13 cellular contexts compared by ENCODE assay signal in the genomic region with DNA sequence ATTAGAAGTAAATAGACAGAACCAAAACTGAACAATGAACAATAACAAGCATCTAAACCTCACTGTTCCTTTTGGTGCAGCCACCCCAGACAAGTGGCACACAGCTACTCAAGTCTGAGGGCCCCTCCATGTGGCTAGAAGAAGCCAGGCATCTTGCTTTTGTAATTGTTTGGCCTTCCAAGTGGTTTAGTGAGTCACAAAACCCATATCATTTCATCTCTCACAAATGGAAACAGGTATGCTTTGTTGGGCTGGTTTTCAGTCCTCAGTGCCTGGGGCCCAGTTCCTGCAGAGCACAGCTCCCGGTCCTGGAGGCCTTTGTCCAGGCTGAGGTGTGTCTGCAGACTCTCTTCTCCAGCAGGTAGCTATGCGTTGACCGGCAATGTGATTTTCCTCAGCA. TPM values are rescaled to one million over a fixed set of nuclear protein-coding genes. Genes with fewer than 3 reads are reported as not detected.
DNase-seq lines count a peak whose midpoint lies in the region; ATAC-seq and TF ChIP-seq lines count a peak whose summit lies in the region.
"Had no signal": no experiment of that assay in that cellular context is flagged by ENCODE, and none has a peak within 500 bp of the region (broad histone marks: within the 10 kb centered on the region; RNA-seq: fewer than 3 reads in every experiment).

No MANE protein-coding gene starts in this region.

- H4K8ac ChIP-seq in mesendoderm (ENCODE audit: low read depth, low read length) = no peak overlapping the region

- no peaks in the 10 kb centered on the region for H3K9me3 ChIP-seq in body of pancreas
- H3K9me3 ChIP-seq: BE2C had no signal

- no peak overlapping the region for H2BK5ac ChIP-seq in mesendoderm (ENCODE audit: low read length)

- H2AK5ac ChIP-seq in mesendoderm (ENCODE audit: low read length) = no peak overlapping the region

- TF ChIP-seq CTCF in body of pancreas (IDR thresholded peaks at IDR 0.05) = peak in 4 of 7 experiments; percentile 16 to 51 (median 20)

- H3K4ac ChIP-seq in mesendoderm (ENCODE audit: low read depth, low read length) = no peak overlapping the region

- no peak overlapping the region for H2BK15ac ChIP-seq in mesendoderm (replicated peaks; ENCODE audit: low read depth)

- H3K9ac ChIP-seq in mesendoderm (ENCODE audit: low read length) = no peak overlapping the region

- H3K4me1 ChIP-seq in body of pancreas = peaks cover 16% of the 10 kb centered on the region
- H3K4me1 ChIP-seq in mesendoderm (ENCODE audit: control insufficient read depth, low read depth, low read length) = no peaks in the 10 kb centered on the region
- H3K4me1 ChIP-seq: BE2C had no signal

- no peak overlapping the region for H3K56ac ChIP-seq in mesendoderm (ENCODE audit: low read length)

- peak overlapping the region in 2 of 4 donors; percentile 12 to 45 for H3K27ac ChIP-seq in body of pancreas
- no peak overlapping the region for H3K27ac ChIP-seq in mesendoderm (ENCODE audit: low read depth, low read length)

- H3K27me3 ChIP-seq in body of pancreas (no peaks in the 10 kb centered on the region), mesendoderm (ENCODE audit: insufficient read depth, low read length, poor library complexity) (no peaks in the 10 kb centered on the region)
- H3K27me3 ChIP-seq: BE2C had no signal

- H3K79me1 ChIP-seq in mesendoderm (ENCODE audit: low read length) = no peaks in the 10 kb centered on the region

- H3K18ac ChIP-seq in mesendoderm (ENCODE audit: low read length) = no peak overlapping the region

- H3K36me3 ChIP-seq in body of pancreas (replicated peaks in 1 of 2; ENCODE audit: insufficient read depth in 1 of 2, low read depth in 2 of 2) (no peaks in the 10 kb centered on the region), mesendoderm (ENCODE audit: control insufficient read depth, insufficient read depth, low read length) (no peaks in the 10 kb centered on the region)
- H3K36me3 ChIP-seq: BE2C had no signal

- DNase-seq in ELF-1 (ENCODE audit: low read depth, low spot score) (peak; percentile 82), H4 (ENCODE audit: low spot score) (peak; percentile 63), body of pancreas (peak in 2 of 4 donors; percentile 14 to 42), mesendoderm (peak; percentile 28), amygdala (lab: John Stamatoyannopoulos, UW) (no peak)
- DNase-seq in stimulated activated CD4-positive, alpha-beta T cell treated with anti-CD3 and anti-CD28 coated beads, Interleukin-1b, Interleukin-23, amount 100 ng/mL, for 48 hours = no peak
- DNase-seq: activated naive CD4-positive, alpha-beta T cell; BE2C; DMS 273 treated with DMSO at 0.1 percent for 48 hours; NCI-H2029; NCI-H526 treated with DMSO at 0.1 percent for 48 hours; posterior cingulate gyrus had no signal

- WGBS in body of pancreas, 2 donors = 88 to 94% methylated on average over 3 of the region's 3 CpGs
- no CpG with 5 or more reads among the region's 3 CpGs for WGBS in mesendoderm (ENCODE audit: extremely low coverage, insufficient coverage, low lambda C conversion rate)

- no peak for TF ChIP-seq POLR2A in body of pancreas (IDR thresholded peaks at IDR 0.05)

- no peaks in the 10 kb centered on the region for H3K79me2 ChIP-seq in mesendoderm (ENCODE audit: control insufficient read depth, insufficient read depth, low read length)

- H4K5ac ChIP-seq in mesendoderm (ENCODE audit: low read length) = no peak overlapping the region

- intact Hi-C loops in body of pancreas (cut with DNase I) = no loop called here

- H3K4me2 ChIP-seq in mesendoderm (ENCODE audit: low read length) = no peak overlapping the region

- H2BK120ac ChIP-seq in mesendoderm (ENCODE audit: low read depth, low read length) = no peak overlapping the region

- peak; percentile 66 for ATAC-seq in body of pancreas
- ATAC-seq in SK-N-SH treated with all-trans-retinoic acid at 6 μM for 48 hours = no peak

- H3K4me3 ChIP-seq in body of pancreas (no peak overlapping the region), mesendoderm (ENCODE audit: low read length) (no peak overlapping the region)

- no peak overlapping the region for H3K23ac ChIP-seq in mesendoderm (ENCODE audit: low read length)

TF ChIP-seq in SK-N-SH treated with all-trans-retinoic acid at 6 μM for 48 hours, 23 proteins besides CTCF, POLR2A, EP300 and RAD21:
- TF ChIP-seq ESRRG (CRISPR knock-in tag; IDR thresholded peaks at IDR 0.05) = no peak
- TF ChIP-seq PATZ1 (CRISPR knock-in tag; IDR thresholded peaks at IDR 0.05; ENCODE audit: borderline replicate concordance) = no peak
- TF ChIP-seq, protein P1, sequence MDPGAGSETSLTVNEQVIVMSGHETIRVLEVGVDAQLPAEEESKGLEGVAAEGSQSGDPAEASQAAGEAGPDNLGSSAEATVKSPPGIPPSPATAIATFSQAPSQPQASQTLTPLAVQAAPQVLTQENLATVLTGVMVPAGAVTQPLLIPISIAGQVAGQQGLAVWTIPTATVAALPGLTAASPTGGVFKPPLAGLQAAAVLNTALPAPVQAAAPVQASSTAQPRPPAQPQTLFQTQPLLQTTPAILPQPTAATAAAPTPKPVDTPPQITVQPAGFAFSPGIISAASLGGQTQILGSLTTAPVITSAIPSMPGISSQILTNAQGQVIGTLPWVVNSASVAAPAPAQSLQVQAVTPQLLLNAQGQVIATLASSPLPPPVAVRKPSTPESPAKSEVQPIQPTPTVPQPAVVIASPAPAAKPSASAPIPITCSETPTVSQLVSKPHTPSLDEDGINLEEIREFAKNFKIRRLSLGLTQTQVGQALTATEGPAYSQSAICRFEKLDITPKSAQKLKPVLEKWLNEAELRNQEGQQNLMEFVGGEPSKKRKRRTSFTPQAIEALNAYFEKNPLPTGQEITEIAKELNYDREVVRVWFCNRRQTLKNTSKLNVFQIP (CRISPR knock-in tag; IDR thresholded peaks at IDR 0.05; ENCODE audit: borderline replicate concordance, low read depth) = no peak
- no peak for TF ChIP-seq ZNF70 (CRISPR knock-in tag; IDR thresholded peaks at IDR 0.05)
- TF ChIP-seq PPARA (CRISPR knock-in tag; IDR thresholded peaks at IDR 0.05; ENCODE audit: borderline replicate concordance) = no peak
- TF ChIP-seq ZNF8 (CRISPR knock-in tag; IDR thresholded peaks at IDR 0.05) = no peak
- no peak for TF ChIP-seq RARB (CRISPR knock-in tag; IDR thresholded peaks at IDR 0.05)
- no peak for TF ChIP-seq CSRNP3 (CRISPR knock-in tag; IDR thresholded peaks at IDR 0.05)
- TF ChIP-seq TOX (CRISPR knock-in tag; IDR thresholded peaks at IDR 0.05; ENCODE audit: borderline replicate concordance) = no peak
- TF ChIP-seq CSDC2 (CRISPR knock-in tag; IDR thresholded peaks at IDR 0.05) = no peak
- TF ChIP-seq, protein P2, sequence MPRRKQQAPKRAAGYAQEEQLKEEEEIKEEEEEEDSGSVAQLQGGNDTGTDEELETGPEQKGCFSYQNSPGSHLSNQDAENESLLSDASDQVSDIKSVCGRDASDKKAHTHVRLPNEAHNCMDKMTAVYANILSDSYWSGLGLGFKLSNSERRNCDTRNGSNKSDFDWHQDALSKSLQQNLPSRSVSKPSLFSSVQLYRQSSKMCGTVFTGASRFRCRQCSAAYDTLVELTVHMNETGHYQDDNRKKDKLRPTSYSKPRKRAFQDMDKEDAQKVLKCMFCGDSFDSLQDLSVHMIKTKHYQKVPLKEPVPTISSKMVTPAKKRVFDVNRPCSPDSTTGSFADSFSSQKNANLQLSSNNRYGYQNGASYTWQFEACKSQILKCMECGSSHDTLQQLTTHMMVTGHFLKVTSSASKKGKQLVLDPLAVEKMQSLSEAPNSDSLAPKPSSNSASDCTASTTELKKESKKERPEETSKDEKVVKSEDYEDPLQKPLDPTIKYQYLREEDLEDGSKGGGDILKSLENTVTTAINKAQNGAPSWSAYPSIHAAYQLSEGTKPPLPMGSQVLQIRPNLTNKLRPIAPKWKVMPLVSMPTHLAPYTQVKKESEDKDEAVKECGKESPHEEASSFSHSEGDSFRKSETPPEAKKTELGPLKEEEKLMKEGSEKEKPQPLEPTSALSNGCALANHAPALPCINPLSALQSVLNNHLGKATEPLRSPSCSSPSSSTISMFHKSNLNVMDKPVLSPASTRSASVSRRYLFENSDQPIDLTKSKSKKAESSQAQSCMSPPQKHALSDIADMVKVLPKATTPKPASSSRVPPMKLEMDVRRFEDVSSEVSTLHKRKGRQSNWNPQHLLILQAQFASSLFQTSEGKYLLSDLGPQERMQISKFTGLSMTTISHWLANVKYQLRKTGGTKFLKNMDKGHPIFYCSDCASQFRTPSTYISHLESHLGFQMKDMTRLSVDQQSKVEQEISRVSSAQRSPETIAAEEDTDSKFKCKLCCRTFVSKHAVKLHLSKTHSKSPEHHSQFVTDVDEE (CRISPR knock-in tag; IDR thresholded peaks at IDR 0.05) = no peak

RNA-seq across cellular contexts. Expression of gene PRLR, which starts 16.7 kb away (rescaled TPM):
- total RNA-seq in H4 (2014; rRNA removed; shearing (Covaris generic)) = 0.12 and 1.1 TPM in 2 replicates
- total RNA-seq in body of pancreas = 1 to 10 TPM; 6.2 to 7.9 TPM
- polyA plus RNA-seq in mesendoderm (2013, experiment 1 of 2) = 2.4 TPM
- polyA plus RNA-seq in mesendoderm (2013, experiment 2 of 2) = 2.5 TPM

Comparison
In these comparisons a context has a peak if more than half of its experiments do, and no peak if none do; other contexts are left out.
1. DNase-seq: peak in ELF-1 (single experiment), H4 (single experiment) and mesendoderm (single experiment); none in amygdala (0 of 56) and stimulated activated CD4-positive, alpha-beta T cell treated with anti-CD3 and anti-CD28 coated beads, Interleukin-1b, Interleukin-23, amount 100 ng/mL, for 48 hours (single experiment).